19 cellular contexts compared by ENCODE assay signal in genomic region chr2:1989216-1989615, GRCh38.
"Had no signal": no experiment of that assay in that cellular context is flagged by ENCODE, and none has a peak within 500 bp of the region (broad histone marks: within the 10 kb centered on the region; RNA-seq: fewer than 3 reads in every experiment).

No MANE protein-coding gene starts in this region.

- H3K4me3 ChIP-seq: coronary artery, right lobe of liver, smooth muscle cell, testis had no signal

- H3K9ac ChIP-seq: parathyroid adenoma had no signal

- H2AFZ ChIP-seq: parathyroid adenoma had no signal

- H3K4me1 ChIP-seq: parathyroid adenoma, right lobe of liver, testis had no signal

- ATAC-seq: activated CD8-positive, alpha-beta T cell treated with anti-CD3 and anti-CD28 coated beads for 36 hours; activated naive CD8-positive, alpha-beta T cell treated with anti-CD3 and anti-CD28 coated beads, Interleukin-2, amount 50 U/mL, for 24 hours; naive thymus-derived CD4-positive, alpha-beta T cell had no signal

- H3K4me2 ChIP-seq: smooth muscle cell had no signal

- DNase-seq: activated CD4-positive, alpha-beta T cell treated with anti-CD3 and anti-CD28 coated beads, Interleukin-2, amount 10 ng/mL, durations not matched to agents 24 days and 14 days; activated CD4-positive, CD25-positive, alpha-beta regulatory T cell; activated CD8-positive, alpha-beta T cell treated with anti-CD3 and anti-CD28 coated beads for 36 hours; activated naive CD4-positive, alpha-beta T cell treated with anti-CD3 and anti-CD28 coated beads, Interleukin-2, amount 10 ng/mL, durations not matched to agents 7 days and 5 days; activated naive CD8-positive, alpha-beta T cell treated with anti-CD3 and anti-CD28 coated beads, Interleukin-2, amount 50 U/mL, for 24 hours; activated T-cell treated with anti-CD3 and anti-CD28 coated beads, Interleukin-2, amount 50 U/mL, for 1 hour; brain microvascular endothelial cell; central memory CD4-positive, alpha-beta T cell; naive thymus-derived CD4-positive, alpha-beta T cell; stimulated activated CD4-positive, alpha-beta T cell treated with anti-CD3 and anti-CD28 coated beads, Interleukin-4, amount 100 ng/mL, for 1 hour; stimulated activated naive CD8-positive, alpha-beta T cell treated with anti-CD3 and anti-CD28 coated beads, Interleukin-15, amount 100 ng/mL, for 72 hours; T-helper 9 cell; testis had no signal

- H3K79me2 ChIP-seq: parathyroid adenoma had no signal

- FAIRE-seq: frontal cortex, keratinocyte had no signal

- H3K9me3 ChIP-seq: right lobe of liver, testis had no signal

- H3K36me3 ChIP-seq: brain microvascular endothelial cell, right lobe of liver had no signal

- H3K27me3 ChIP-seq: brain microvascular endothelial cell, right lobe of liver, testis had no signal

- H3K27ac ChIP-seq: brain microvascular endothelial cell, coronary artery, parathyroid adenoma, right lobe of liver, testis had no signal
